Comparison of ENCODE assay signal across 7 cellular contexts in the genomic region with DNA sequence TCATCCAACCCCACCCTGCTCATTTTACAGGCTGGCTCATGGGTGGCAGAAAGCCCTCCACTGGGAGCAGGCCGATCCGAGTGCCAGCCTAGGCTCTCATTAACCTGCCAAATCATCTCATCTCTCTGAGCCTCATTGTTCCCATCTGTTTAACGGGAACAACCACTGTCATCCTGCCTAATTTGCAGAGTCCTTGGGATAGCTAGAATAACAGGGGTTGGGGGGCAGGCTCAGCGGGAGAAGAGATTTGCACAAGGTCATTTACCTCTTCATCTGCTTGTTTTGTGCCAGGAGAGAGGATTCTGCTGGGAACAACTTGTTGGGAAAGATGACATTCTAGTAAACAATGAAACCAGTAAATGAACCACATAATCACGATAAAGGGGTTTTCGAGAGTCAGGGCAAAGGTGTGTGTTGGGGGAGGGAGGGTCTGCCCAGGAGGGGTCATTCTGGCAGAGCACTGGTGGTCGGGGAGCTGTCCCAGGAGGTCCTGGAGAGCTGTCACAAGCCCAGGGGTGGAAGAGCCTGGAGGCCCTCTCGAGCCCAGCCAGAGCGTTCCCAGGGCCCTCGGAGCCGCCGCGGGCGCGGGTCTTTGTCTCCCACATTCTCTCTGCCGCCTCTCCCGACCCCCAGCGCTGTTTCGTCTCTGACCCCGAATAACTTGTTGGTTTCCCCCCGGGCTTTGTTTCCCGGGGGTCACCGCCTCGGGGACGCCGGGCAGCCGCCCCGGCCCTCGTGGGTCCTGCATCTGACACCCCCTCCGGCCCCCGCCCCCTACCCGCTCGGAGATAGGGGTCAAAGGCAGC. TPM values are rescaled to one million over a fixed set of nuclear protein-coding genes. Genes with fewer than 3 reads are reported as not detected.
DNase-seq lines count a peak whose midpoint lies in the region; ATAC-seq and TF ChIP-seq lines count a peak whose summit lies in the region.

No MANE protein-coding gene starts in this region.

- H3K36me3 ChIP-seq in WERI-Rb-1 (peaks cover 10% of the 10 kb centered on the region), skeletal muscle tissue (ENCODE audit: control insufficient read depth in 3 of 3, insufficient read depth in 3 of 3, low read length in 3 of 3) (peaks cover 0 to 4% (median 0%) of the 10 kb centered on the region in 3 donors)

- H3K27ac ChIP-seq in HL-60 (replicated peaks) (peak overlapping the region; percentile 91), WERI-Rb-1 (peak overlapping the region; percentile 98), right cardiac atrium (ENCODE audit: low read length) (peak overlapping the region; percentile 99), skeletal muscle tissue (ENCODE audit: low read depth, low read length) (peak overlapping the region; percentile 88)

- H3K9ac ChIP-seq in skeletal muscle tissue (ENCODE audit: low read depth in 1 of 3, low read length in 3 of 3) = peak overlapping the region; percentile 70 to 93 (median 92)

- H3K4me3 ChIP-seq in HL-60 (replicated peaks; ENCODE audit: insufficient read depth, low read length) = peak overlapping the region; percentile 68
- H3K4me3 ChIP-seq in WERI-Rb-1 (ENCODE audit: low read depth, low read length) = peak overlapping the region; percentile 75
- peak overlapping the region; percentile 100 for H3K4me3 ChIP-seq in right cardiac atrium (ENCODE audit: low read length)
- H3K4me3 ChIP-seq in skeletal muscle tissue (ENCODE audit: low read length in 3 of 3) = peak overlapping the region; percentile 63 to 86 (median 82)

- peak in 1 of 2 donors; percentile 4 for ATAC-seq in right cardiac atrium
- no peak for ATAC-seq in GM21576 (IDR thresholded peaks at IDR 0.05; ENCODE audit: unreplicated experiment)

- intact Hi-C loops in right cardiac atrium (cut with DNase I) = loop anchor here (5.0 kb wide), 1 partner anchor 37 kb away; no protein-coding TSS in a partner anchor

- in situ Hi-C loops in GM13977 (cut with MboI; ENCODE audit: low pct_unique_long_range_greater_than_20kb, low sequenced_read_pairs, unreplicated experiment) = no loop called here

- DNase-seq in HL-60 (ENCODE audit: low read depth in 1 of 2, low spot score in 1 of 2) = no peak
- DNase-seq in WERI-Rb-1 = no peak
- no peak for DNase-seq in right cardiac atrium
- no peak for DNase-seq in SHP77 (lab: John Stamatoyannopoulos, UW)
- DNase-seq in GM13977 (ENCODE audit: low spot score) = no peak

- TF ChIP-seq CTCF in HL-60 (IDR thresholded peaks at IDR 0.05; ENCODE audit: insufficient read depth, low read length) (no peak), WERI-Rb-1 (IDR thresholded peaks at IDR 0.05; ENCODE audit: low read depth, low read length) (no peak), GM13977 (IDR thresholded peaks at IDR 0.05; ENCODE audit: extremely low read depth, insufficient read depth, missing control alignments) (no peak)

- H3K9me3 ChIP-seq in WERI-Rb-1 (ENCODE audit: severe bottlenecking) (no peaks in the 10 kb centered on the region), right cardiac atrium (ENCODE audit: control insufficient read depth, low read length) (no peaks in the 10 kb centered on the region), skeletal muscle tissue (ENCODE audit: control insufficient read depth in 3 of 3, low read length in 3 of 3) (no peaks in the 10 kb centered on the region)

- H3K27me3 ChIP-seq in HL-60 (ENCODE audit: insufficient read depth, poor library complexity, severe bottlenecking) (no peaks in the 10 kb centered on the region), WERI-Rb-1 (ENCODE audit: insufficient read depth, low read depth, severe bottlenecking) (no peaks in the 10 kb centered on the region), right cardiac atrium (ENCODE audit: control insufficient read depth, insufficient read depth) (no peaks in the 10 kb centered on the region), skeletal muscle tissue (ENCODE audit: control insufficient read depth in 3 of 3, insufficient read depth in 3 of 3, low read length in 3 of 3) (no peaks in the 10 kb centered on the region)

- peaks cover 25% of the 10 kb centered on the region for H3K4me1 ChIP-seq in right cardiac atrium (ENCODE audit: control insufficient read depth, insufficient read depth, low read length)
- H3K4me1 ChIP-seq in skeletal muscle tissue (ENCODE audit: control insufficient read depth in 3 of 3, insufficient read depth in 3 of 3, low read length in 3 of 3) = peaks cover 33 to 40% (median 35%) of the 10 kb centered on the region in 3 donors

- 11% methylated on average over 33 of the region's 33 CpGs for WGBS in right cardiac atrium

RNA-seq across cellular contexts. Expression of a gene that starts 22.8 kb away (rescaled TPM):
- total RNA-seq in right cardiac atrium = 10 to 100 TPM; 53.1 to 67.8 (median 58.7) TPM
- 45.9 TPM for polyA plus RNA-seq in right cardiac atrium
- 19.3 TPM for total RNA-seq in skeletal muscle tissue

RNA-seq across cellular contexts. Expression of a gene that starts 35.6 kb away (rescaled TPM):
- total RNA-seq in right cardiac atrium (1,000 to 10,000 TPM; 1,254 to 1,552 (median 1,386) TPM), skeletal muscle tissue (6,829 TPM)
- polyA plus RNA-seq in right cardiac atrium = 1,870 TPM
